Comparison of ENCODE assay signal across 8 cellular contexts in genomic region chr16:25256821-25257503, GRCh38. TPM values are rescaled to one million over a fixed set of nuclear protein-coding genes. Genes with fewer than 3 reads are reported as not detected.
DNase-seq lines count a peak whose midpoint lies in the region; ATAC-seq and TF ChIP-seq lines count a peak whose summit lies in the region.

No MANE protein-coding gene starts in this region.

- H3K4me1 Mint-ChIP-seq in activated CD4-positive, alpha-beta memory T cell treated with anti-CD3 and anti-CD28 coated beads for 36 hours (ENCODE audit: low read depth), result peaks cover 54% of the 10 kb centered on the region

- peaks cover 23% of the 10 kb centered on the region for H3K36me3 Mint-ChIP-seq in activated CD4-positive, alpha-beta memory T cell treated with anti-CD3 and anti-CD28 coated beads for 36 hours

- H3K27ac ChIP-seq in gastroesophageal sphincter, result peak overlapping the region in 3 of 4 donors; percentile 94 to 97 (median 94)

- peak overlapping the region; percentile 95 for H3K4me3 Mint-ChIP-seq in activated CD4-positive, alpha-beta memory T cell treated with anti-CD3 and anti-CD28 coated beads for 36 hours

- peak overlapping the region; percentile 91 for H3K27ac Mint-ChIP-seq in activated CD4-positive, alpha-beta memory T cell treated with anti-CD3 and anti-CD28 coated beads for 36 hours

- ATAC-seq in GM18505 (IDR thresholded peaks at IDR 0.05; ENCODE audit: unreplicated experiment) (peak; percentile 2), gastroesophageal sphincter (no peak)

- POLR2A ChIA-PET in activated CD4-positive, alpha-beta memory T cell treated with anti-CD3 and anti-CD28 coated beads for 36 hours (lab: Charles Lee), result no interaction called here

- DNase-seq in AG10803 (ENCODE audit: low read depth) (peak; percentile 31), HuH-7 (ENCODE audit: low spot score) (peak; percentile 34), renal cortical epithelial cell (ENCODE audit: low read depth) (peak; percentile 14), COLO829 (ENCODE audit: low spot score) (no peak), NCI-H226 (no peak)
- DNase-seq in activated CD4-positive, alpha-beta memory T cell treated with anti-CD3 and anti-CD28 coated beads for 36 hours, result peak; percentile 18

- no peak for TF ChIP-seq POLR2A in GM18505 (IDR thresholded peaks at IDR 0.05; ENCODE audit: borderline replicate concordance, extremely low read depth, insufficient read depth, insufficient read length)
- no peak for TF ChIP-seq POLR2A in gastroesophageal sphincter (IDR thresholded peaks at IDR 0.05)

- H3K4me3 ChIP-seq in AG10803 (ENCODE audit: low read length) (peak overlapping the region; percentile 73), gastroesophageal sphincter (peak overlapping the region; percentile 69 to 71)

- peaks cover 0 to 54% (median 21%) of the 10 kb centered on the region in 3 donors for H3K4me1 ChIP-seq in gastroesophageal sphincter

- CTCF ChIA-PET in activated CD4-positive, alpha-beta memory T cell treated with anti-CD3 and anti-CD28 coated beads for 36 hours (lab: Charles Lee), result interaction anchor here (0.9 to 1.0 kb wide), 2 partner anchors 9 to 201 kb away, joined by 3 read pairs; no protein-coding TSS in a partner anchor

- no peaks in the 10 kb centered on the region for H3K9me3 Mint-ChIP-seq in activated CD4-positive, alpha-beta memory T cell treated with anti-CD3 and anti-CD28 coated beads for 36 hours

- 0% methylated on average over 2 to 4 of the region's 26 CpGs for WGBS in gastroesophageal sphincter (ENCODE audit: low coverage in 1 of 2), 2 donors

- intact Hi-C loops in activated CD4-positive, alpha-beta memory T cell treated with anti-CD3 and anti-CD28 coated beads for 36 hours (cut with micrococcal nuclease), result loop anchor here (5.0 to 10.0 kb wide), 3 partner anchors 192 to 720 kb away; partner anchors contain the start of genes RBBP6 and TNRC6A

- peaks cover 0 to 37% of the 10 kb centered on the region in 2 donors for H3K36me3 ChIP-seq in gastroesophageal sphincter

- H3K27me3 Mint-ChIP-seq in activated CD4-positive, alpha-beta memory T cell treated with anti-CD3 and anti-CD28 coated beads for 36 hours, result no peaks in the 10 kb centered on the region

- H3K9me3 ChIP-seq in gastroesophageal sphincter, result no peaks in the 10 kb centered on the region

- peak; percentile 22; the same call in 1 of the 2 replicates for TF ChIP-seq CTCF in AG10803 (conservative IDR thresholded peaks at IDR 0.05; ENCODE audit: low read length)
- TF ChIP-seq CTCF in gastroesophageal sphincter (IDR thresholded peaks at IDR 0.05), result no peak

- no peaks in the 10 kb centered on the region for H3K27me3 ChIP-seq in gastroesophageal sphincter

- no peak for TF ChIP-seq EP300 in gastroesophageal sphincter (IDR thresholded peaks at IDR 0.05)

RNA-seq across cellular contexts. Expression of gene ZKSCAN2, which starts 0.7 kb away (rescaled TPM):
- total RNA-seq in activated CD4-positive, alpha-beta memory T cell treated with anti-CD3 and anti-CD28 coated beads for 36 hours, result 1 to 10 TPM; 4.6 to 5.1 TPM
- total RNA-seq in gastroesophageal sphincter, result 1 to 10 TPM; 3.6 to 6.8 (median 5.5) TPM
- total RNA-seq in renal cortical epithelial cell, result 2.6 and 10.4 TPM in 2 replicates

RNA-seq across cellular contexts. Expression of gene AQP8, which starts 40.2 kb away (rescaled TPM):
- not detected for total RNA-seq in activated CD4-positive, alpha-beta memory T cell treated with anti-CD3 and anti-CD28 coated beads for 36 hours
- total RNA-seq in gastroesophageal sphincter (not detected), renal cortical epithelial cell (not detected in 2 replicates)

Comparison
In these comparisons a context has a peak if more than half of its experiments do, and no peak if none do; other contexts are left out.
1. DNase-seq: peak in AG10803 (single experiment), HuH-7 (single experiment), activated CD4-positive, alpha-beta memory T cell treated with anti-CD3 and anti-CD28 coated beads for 36 hours (single experiment) and renal cortical epithelial cell (single experiment); none in COLO829 (single experiment) and NCI-H226 (single experiment).